ENCODE assay signal across 1 cellular context in the genomic region with DNA sequence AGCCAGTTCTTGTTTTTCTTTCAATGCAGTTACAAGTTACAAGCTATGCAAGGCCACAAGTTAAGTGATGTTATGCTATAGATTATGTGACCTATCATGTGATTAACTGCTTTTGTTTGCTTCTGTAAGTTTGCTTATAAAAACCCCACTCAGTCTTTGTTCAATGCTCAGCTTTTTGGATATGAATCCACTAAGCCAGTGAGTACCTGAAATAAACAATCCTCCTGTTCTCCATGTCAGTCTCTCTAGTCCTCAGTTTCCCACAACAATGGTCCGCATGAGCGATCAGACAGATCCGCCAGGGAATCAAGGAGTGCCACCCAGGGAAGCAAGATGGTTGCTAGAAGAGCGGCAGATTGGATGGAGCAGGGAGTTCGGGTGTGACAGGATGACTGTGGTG.
TF ChIP-seq lines count a peak whose summit lies in the region.

No MANE protein-coding gene starts in this region.

TF ChIP-seq in GM23338, 12 proteins besides CTCF, POLR2A, EP300 and RAD21 (continued from another document):
- TF ChIP-seq, protein P1, sequence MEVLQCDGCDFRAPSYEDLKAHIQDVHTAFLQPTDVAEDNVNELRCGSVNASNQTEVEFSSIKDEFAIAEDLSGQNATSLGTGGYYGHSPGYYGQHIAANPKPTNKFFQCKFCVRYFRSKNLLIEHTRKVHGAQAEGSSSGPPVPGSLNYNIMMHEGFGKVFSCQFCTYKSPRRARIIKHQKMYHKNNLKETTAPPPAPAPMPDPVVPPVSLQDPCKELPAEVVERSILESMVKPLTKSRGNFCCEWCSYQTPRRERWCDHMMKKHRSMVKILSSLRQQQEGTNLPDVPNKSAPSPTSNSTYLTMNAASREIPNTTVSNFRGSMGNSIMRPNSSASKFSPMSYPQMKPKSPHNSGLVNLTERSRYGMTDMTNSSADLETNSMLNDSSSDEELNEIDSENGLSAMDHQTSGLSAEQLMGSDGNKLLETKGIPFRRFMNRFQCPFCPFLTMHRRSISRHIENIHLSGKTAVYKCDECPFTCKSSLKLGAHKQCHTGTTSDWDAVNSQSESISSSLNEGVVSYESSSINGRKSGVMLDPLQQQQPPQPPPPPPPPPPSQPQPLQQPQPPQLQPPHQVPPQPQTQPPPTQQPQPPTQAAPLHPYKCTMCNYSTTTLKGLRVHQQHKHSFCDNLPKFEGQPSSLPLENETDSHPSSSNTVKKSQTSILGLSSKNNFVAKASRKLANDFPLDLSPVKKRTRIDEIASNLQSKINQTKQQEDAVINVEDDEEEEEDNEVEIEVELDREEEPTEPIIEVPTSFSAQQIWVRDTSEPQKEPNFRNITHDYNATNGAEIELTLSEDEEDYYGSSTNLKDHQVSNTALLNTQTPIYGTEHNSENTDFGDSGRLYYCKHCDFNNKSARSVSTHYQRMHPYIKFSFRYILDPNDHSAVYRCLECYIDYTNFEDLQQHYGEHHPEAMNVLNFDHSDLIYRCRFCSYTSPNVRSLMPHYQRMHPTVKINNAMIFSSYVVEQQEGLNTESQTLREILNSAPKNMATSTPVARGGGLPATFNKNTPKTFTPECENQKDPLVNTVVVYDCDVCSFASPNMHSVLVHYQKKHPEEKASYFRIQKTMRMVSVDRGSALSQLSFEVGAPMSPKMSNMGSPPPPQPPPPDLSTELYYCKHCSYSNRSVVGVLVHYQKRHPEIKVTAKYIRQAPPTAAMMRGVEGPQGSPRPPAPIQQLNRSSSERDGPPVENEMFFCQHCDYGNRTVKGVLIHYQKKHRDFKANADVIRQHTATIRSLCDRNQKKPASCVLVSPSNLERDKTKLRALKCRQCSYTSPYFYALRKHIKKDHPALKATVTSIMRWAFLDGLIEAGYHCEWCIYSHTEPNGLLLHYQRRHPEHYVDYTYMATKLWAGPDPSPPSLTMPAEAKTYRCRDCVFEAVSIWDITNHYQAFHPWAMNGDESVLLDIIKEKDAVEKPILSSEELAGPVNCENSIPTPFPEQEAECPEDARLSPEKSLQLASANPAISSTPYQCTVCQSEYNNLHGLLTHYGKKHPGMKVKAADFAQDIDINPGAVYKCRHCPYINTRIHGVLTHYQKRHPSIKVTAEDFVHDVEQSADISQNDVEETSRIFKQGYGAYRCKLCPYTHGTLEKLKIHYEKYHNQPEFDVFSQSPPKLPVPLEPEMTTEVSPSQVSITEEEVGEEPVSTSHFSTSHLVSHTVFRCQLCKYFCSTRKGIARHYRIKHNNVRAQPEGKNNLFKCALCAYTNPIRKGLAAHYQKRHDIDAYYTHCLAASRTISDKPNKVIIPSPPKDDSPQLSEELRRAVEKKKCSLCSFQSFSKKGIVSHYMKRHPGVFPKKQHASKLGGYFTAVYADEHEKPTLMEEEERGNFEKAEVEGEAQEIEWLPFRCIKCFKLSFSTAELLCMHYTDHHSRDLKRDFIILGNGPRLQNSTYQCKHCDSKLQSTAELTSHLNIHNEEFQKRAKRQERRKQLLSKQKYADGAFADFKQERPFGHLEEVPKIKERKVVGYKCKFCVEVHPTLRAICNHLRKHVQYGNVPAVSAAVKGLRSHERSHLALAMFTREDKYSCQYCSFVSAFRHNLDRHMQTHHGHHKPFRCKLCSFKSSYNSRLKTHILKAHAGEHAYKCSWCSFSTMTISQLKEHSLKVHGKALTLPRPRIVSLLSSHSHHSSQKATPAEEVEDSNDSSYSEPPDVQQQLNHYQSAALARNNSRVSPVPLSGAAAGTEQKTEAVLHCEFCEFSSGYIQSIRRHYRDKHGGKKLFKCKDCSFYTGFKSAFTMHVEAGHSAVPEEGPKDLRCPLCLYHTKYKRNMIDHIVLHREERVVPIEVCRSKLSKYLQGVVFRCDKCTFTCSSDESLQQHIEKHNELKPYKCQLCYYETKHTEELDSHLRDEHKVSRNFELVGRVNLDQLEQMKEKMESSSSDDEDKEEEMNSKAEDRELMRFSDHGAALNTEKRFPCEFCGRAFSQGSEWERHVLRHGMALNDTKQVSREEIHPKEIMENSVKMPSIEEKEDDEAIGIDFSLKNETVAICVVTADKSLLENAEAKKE (CRISPR knock-in tag; IDR thresholded peaks at IDR 0.05): no peak
- TF ChIP-seq ZNF331 (CRISPR knock-in tag; IDR thresholded peaks at IDR 0.05; ENCODE audit: low read depth): no peak
- TF ChIP-seq POLR2AphosphoS5 (IDR thresholded peaks at IDR 0.05; ENCODE audit: low read depth): no peak
- no peak for TF ChIP-seq ZNF114 (CRISPR knock-in tag; IDR thresholded peaks at IDR 0.05)
- TF ChIP-seq, protein P2, sequence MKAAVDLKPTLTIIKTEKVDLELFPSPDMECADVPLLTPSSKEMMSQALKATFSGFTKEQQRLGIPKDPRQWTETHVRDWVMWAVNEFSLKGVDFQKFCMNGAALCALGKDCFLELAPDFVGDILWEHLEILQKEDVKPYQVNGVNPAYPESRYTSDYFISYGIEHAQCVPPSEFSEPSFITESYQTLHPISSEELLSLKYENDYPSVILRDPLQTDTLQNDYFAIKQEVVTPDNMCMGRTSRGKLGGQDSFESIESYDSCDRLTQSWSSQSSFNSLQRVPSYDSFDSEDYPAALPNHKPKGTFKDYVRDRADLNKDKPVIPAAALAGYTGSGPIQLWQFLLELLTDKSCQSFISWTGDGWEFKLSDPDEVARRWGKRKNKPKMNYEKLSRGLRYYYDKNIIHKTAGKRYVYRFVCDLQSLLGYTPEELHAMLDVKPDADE (IDR thresholded peaks at IDR 0.05): no peak
- TF ChIP-seq CREB1 (CRISPR knock-in tag; IDR thresholded peaks at IDR 0.05; ENCODE audit: low read depth): no peak
- TF ChIP-seq STAT1 (IDR thresholded peaks at IDR 0.05; ENCODE audit: unreplicated experiment): no peak
- TF ChIP-seq JUNB (IDR thresholded peaks at IDR 0.05; ENCODE audit: unreplicated experiment): no peak
- TF ChIP-seq NANOG (IDR thresholded peaks at IDR 0.05; ENCODE audit: borderline replicate concordance): no peak
- TF ChIP-seq, protein P3, sequence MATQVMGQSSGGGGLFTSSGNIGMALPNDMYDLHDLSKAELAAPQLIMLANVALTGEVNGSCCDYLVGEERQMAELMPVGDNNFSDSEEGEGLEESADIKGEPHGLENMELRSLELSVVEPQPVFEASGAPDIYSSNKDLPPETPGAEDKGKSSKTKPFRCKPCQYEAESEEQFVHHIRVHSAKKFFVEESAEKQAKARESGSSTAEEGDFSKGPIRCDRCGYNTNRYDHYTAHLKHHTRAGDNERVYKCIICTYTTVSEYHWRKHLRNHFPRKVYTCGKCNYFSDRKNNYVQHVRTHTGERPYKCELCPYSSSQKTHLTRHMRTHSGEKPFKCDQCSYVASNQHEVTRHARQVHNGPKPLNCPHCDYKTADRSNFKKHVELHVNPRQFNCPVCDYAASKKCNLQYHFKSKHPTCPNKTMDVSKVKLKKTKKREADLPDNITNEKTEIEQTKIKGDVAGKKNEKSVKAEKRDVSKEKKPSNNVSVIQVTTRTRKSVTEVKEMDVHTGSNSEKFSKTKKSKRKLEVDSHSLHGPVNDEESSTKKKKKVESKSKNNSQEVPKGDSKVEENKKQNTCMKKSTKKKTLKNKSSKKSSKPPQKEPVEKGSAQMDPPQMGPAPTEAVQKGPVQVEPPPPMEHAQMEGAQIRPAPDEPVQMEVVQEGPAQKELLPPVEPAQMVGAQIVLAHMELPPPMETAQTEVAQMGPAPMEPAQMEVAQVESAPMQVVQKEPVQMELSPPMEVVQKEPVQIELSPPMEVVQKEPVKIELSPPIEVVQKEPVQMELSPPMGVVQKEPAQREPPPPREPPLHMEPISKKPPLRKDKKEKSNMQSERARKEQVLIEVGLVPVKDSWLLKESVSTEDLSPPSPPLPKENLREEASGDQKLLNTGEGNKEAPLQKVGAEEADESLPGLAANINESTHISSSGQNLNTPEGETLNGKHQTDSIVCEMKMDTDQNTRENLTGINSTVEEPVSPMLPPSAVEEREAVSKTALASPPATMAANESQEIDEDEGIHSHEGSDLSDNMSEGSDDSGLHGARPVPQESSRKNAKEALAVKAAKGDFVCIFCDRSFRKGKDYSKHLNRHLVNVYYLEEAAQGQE (IDR thresholded peaks at IDR 0.05; ENCODE audit: unreplicated experiment): no peak
- TF ChIP-seq EZH2 (IDR thresholded peaks at IDR 0.05; ENCODE audit: low read depth, unreplicated experiment): no peak
